Comparison of ENCODE assay signal across 24 cellular contexts in genomic region chr11:35349897-35350296, GRCh38.
DNase-seq lines count a peak whose midpoint lies in the region; ATAC-seq and TF ChIP-seq lines count a peak whose summit lies in the region.
"Had no signal": no experiment of that assay in that cellular context is flagged by ENCODE, and none has a peak within 500 bp of the region (broad histone marks: within the 10 kb centered on the region; RNA-seq: fewer than 3 reads in every experiment).

No MANE protein-coding gene starts in this region.

- CTCF ChIA-PET in CD4-positive, alpha-beta T cell (lab: Charles Lee), result interaction anchor here (1.8 kb wide), 1 partner anchor 14 kb away, joined by 9 read pairs; no protein-coding TSS in a partner anchor
- CTCF ChIA-PET in activated CD8-positive, alpha-beta memory T cell treated with anti-CD3 and anti-CD28 coated beads, Interleukin-2, amount 10 ng/mL, durations not matched to agents 7 days and 5 days (lab: Charles Lee), result no interaction called here

- H3K9me3 Mint-ChIP-seq in activated T-cell treated with anti-CD3 and anti-CD28 coated beads, Interleukin-2, amount 50 U/mL, for 72 hours, result peaks cover 0 to 2% of the 10 kb centered on the region in 2 donors
- H3K9me3 Mint-ChIP-seq in CD4-positive, alpha-beta T cell, result no peaks in the 10 kb centered on the region
- H3K9me3 Mint-ChIP-seq in naive thymus-derived CD8-positive, alpha-beta T cell, result no peaks in the 10 kb centered on the region
- no peaks in the 10 kb centered on the region for H3K9me3 Mint-ChIP-seq in activated CD8-positive, alpha-beta memory T cell treated with anti-CD3 and anti-CD28 coated beads, Interleukin-2, amount 10 ng/mL, durations not matched to agents 7 days and 5 days (ENCODE audit: low read depth)
- H3K9me3 Mint-ChIP-seq: CD8-positive, alpha-beta memory T cell had no signal

- TF ChIP-seq CTCF in CD4-positive, alpha-beta T cell (IDR thresholded peaks at IDR 0.05), result no peak

- H3K27ac ChIP-seq in CD4-positive, alpha-beta T cell (ENCODE audit: low read depth, low read length), result peak overlapping the region; percentile 44
- H3K27ac ChIP-seq: HL-60, PC-9 had no signal

- H3K27me3 Mint-ChIP-seq in activated T-cell treated with anti-CD3 and anti-CD28 coated beads, Interleukin-2, amount 50 U/mL, for 72 hours (ENCODE audit: low read depth), result peaks cover 6% of the 10 kb centered on the region
- H3K27me3 Mint-ChIP-seq in CD4-positive, alpha-beta T cell, result no peaks in the 10 kb centered on the region
- no peaks in the 10 kb centered on the region for H3K27me3 Mint-ChIP-seq in naive thymus-derived CD8-positive, alpha-beta T cell
- H3K27me3 Mint-ChIP-seq in activated CD8-positive, alpha-beta memory T cell treated with anti-CD3 and anti-CD28 coated beads, Interleukin-2, amount 10 ng/mL, durations not matched to agents 7 days and 5 days, result no peaks in the 10 kb centered on the region

- no peak overlapping the region for H3K27ac Mint-ChIP-seq in activated T-cell treated with anti-CD3 and anti-CD28 coated beads, Interleukin-2, amount 50 U/mL, for 72 hours
- peak overlapping the region; percentile 75 for H3K27ac Mint-ChIP-seq in CD4-positive, alpha-beta T cell
- peak overlapping the region in 9 of 10 donors; percentile 37 to 97 (median 90) for H3K27ac Mint-ChIP-seq in naive thymus-derived CD8-positive, alpha-beta T cell
- no peak overlapping the region for H3K27ac Mint-ChIP-seq in activated CD8-positive, alpha-beta memory T cell treated with anti-CD3 and anti-CD28 coated beads, Interleukin-2, amount 10 ng/mL, durations not matched to agents 7 days and 5 days

- no peaks in the 10 kb centered on the region for H3K36me3 Mint-ChIP-seq in activated T-cell treated with anti-CD3 and anti-CD28 coated beads, Interleukin-2, amount 50 U/mL, for 72 hours (ENCODE audit: insufficient read depth in 2 of 2)
- H3K36me3 Mint-ChIP-seq in CD4-positive, alpha-beta T cell (ENCODE audit: low read depth), result no peaks in the 10 kb centered on the region
- H3K36me3 Mint-ChIP-seq in naive thymus-derived CD8-positive, alpha-beta T cell, result no peaks in the 10 kb centered on the region
- no peaks in the 10 kb centered on the region for H3K36me3 Mint-ChIP-seq in activated CD8-positive, alpha-beta memory T cell treated with anti-CD3 and anti-CD28 coated beads, Interleukin-2, amount 10 ng/mL, durations not matched to agents 7 days and 5 days

- intact Hi-C loops in CD4-positive, alpha-beta T cell (cut with DNase I, micrococcal nuclease), result no loop called here

- ATAC-seq in activated T-cell treated with anti-CD3 and anti-CD28 coated beads, Interleukin-2, amount 50 U/mL, for 72 hours (replicated peaks in 1 of 2), result peak; percentile 76 to 79
- no peak for ATAC-seq in CD4-positive, alpha-beta T cell (ENCODE audit: poor library complexity)
- ATAC-seq in naive thymus-derived CD8-positive, alpha-beta T cell, result peak in 1 of 2 donors; percentile 33
- ATAC-seq in activated CD8-positive, alpha-beta memory T cell treated with anti-CD3 and anti-CD28 coated beads, Interleukin-2, amount 10 ng/mL, durations not matched to agents 7 days and 5 days, result no peak
- ATAC-seq: HepG2 had no signal

- H3K4me3 ChIP-seq in Jurkat, Clone E6-1 (ENCODE audit: low read length), result no peak overlapping the region
- H3K4me3 ChIP-seq: PC-9 had no signal

- POLR2A ChIA-PET in CD4-positive, alpha-beta T cell (lab: Charles Lee), result interaction anchor here (0.8 to 1.3 kb wide), 2 partner anchors 31 to 44 kb away, joined by 3 to 5 read pairs; no protein-coding TSS in a partner anchor
- POLR2A ChIA-PET in naive thymus-derived CD8-positive, alpha-beta T cell (lab: Charles Lee), result interaction anchor here (1.0 to 2.9 kb wide), 2 partner anchors 10 to 12 kb away, joined by 3 to 10 read pairs; no protein-coding TSS in a partner anchor

- no peak for DNase-seq in activated T-cell treated with anti-CD3 and anti-CD28 coated beads, Interleukin-2, amount 50 U/mL, for 72 hours
- no peak for DNase-seq in activated T-cell treated with anti-CD3 and anti-CD28 coated beads for 4 hours
- DNase-seq in CD4-positive, alpha-beta T cell, result no peak
- peak; percentile 20 for DNase-seq in Jurkat, Clone E6-1 (ENCODE audit: low read depth, low spot score)
- DNase-seq in naive thymus-derived CD8-positive, alpha-beta T cell, result no peak
- no peak for DNase-seq in NCI-H510A treated with DMSO at 0.1 percent for 48 hours (lab: John Stamatoyannopoulos, UW)
- DNase-seq in activated CD8-positive, alpha-beta memory T cell treated with anti-CD3 and anti-CD28 coated beads, Interleukin-2, amount 10 ng/mL, durations not matched to agents 7 days and 5 days, result no peak
- DNase-seq: BE2C; Calu3; CD8-positive, alpha-beta memory T cell; GF-D8; GOT3; HCEC 1CT; KBM-7; MM.1S; NCI-H1048; NCI-H1417 treated with DMSO at 0.1 percent for 48 hours; NCI-H1930; NCI-H748 treated with DMSO at 0.1 percent for 48 hours; PC-9; RPMI8226; SHP77 had no signal

- no peaks in the 10 kb centered on the region for H3K27me3 ChIP-seq in CD4-positive, alpha-beta T cell (ENCODE audit: control insufficient read depth, insufficient read depth, low read length)
- H3K27me3 ChIP-seq: BE2C had no signal

- peak overlapping the region; percentile 46 to 50 for H3K4me3 Mint-ChIP-seq in activated T-cell treated with anti-CD3 and anti-CD28 coated beads, Interleukin-2, amount 50 U/mL, for 72 hours
- H3K4me3 Mint-ChIP-seq in CD4-positive, alpha-beta T cell, result peak overlapping the region; percentile 67
- H3K4me3 Mint-ChIP-seq in naive thymus-derived CD8-positive, alpha-beta T cell, result peak overlapping the region in 8 of 10 donors; percentile 26 to 88 (median 76)
- no peak overlapping the region for H3K4me3 Mint-ChIP-seq in activated CD8-positive, alpha-beta memory T cell treated with anti-CD3 and anti-CD28 coated beads, Interleukin-2, amount 10 ng/mL, durations not matched to agents 7 days and 5 days

- no peaks in the 10 kb centered on the region for H3K9me3 ChIP-seq in CD4-positive, alpha-beta T cell (ENCODE audit: control insufficient read depth, low read length)
- H3K9me3 ChIP-seq: BE2C had no signal

- peaks cover 55% of the 10 kb centered on the region for H3K4me1 Mint-ChIP-seq in activated T-cell treated with anti-CD3 and anti-CD28 coated beads, Interleukin-2, amount 50 U/mL, for 72 hours (ENCODE audit: low read depth)
- peaks cover 55% of the 10 kb centered on the region for H3K4me1 Mint-ChIP-seq in CD4-positive, alpha-beta T cell (ENCODE audit: low read depth)
- H3K4me1 Mint-ChIP-seq in naive thymus-derived CD8-positive, alpha-beta T cell, result peaks cover 24 to 43% (median 38%) of the 10 kb centered on the region in 4 donors
- peaks cover 12% of the 10 kb centered on the region for H3K4me1 Mint-ChIP-seq in activated CD8-positive, alpha-beta memory T cell treated with anti-CD3 and anti-CD28 coated beads, Interleukin-2, amount 10 ng/mL, durations not matched to agents 7 days and 5 days

Comparison
In these comparisons a context has a peak if more than half of its experiments do, and no peak if none do; other contexts are left out.
1. ATAC-seq: peak in activated T-cell treated with anti-CD3 and anti-CD28 coated beads, Interleukin-2, amount 50 U/mL, for 72 hours (2 of 2); none in CD4-positive, alpha-beta T cell (single experiment) and activated CD8-positive, alpha-beta memory T cell treated with anti-CD3 and anti-CD28 coated beads, Interleukin-2, amount 10 ng/mL, durations not matched to agents 7 days and 5 days (single experiment).
2. H3K27ac Mint-ChIP-seq: peak in CD4-positive, alpha-beta T cell (single experiment) and naive thymus-derived CD8-positive, alpha-beta T cell (9 of 10); none in activated T-cell treated with anti-CD3 and anti-CD28 coated beads, Interleukin-2, amount 50 U/mL, for 72 hours (single experiment) and activated CD8-positive, alpha-beta memory T cell treated with anti-CD3 and anti-CD28 coated beads, Interleukin-2, amount 10 ng/mL, durations not matched to agents 7 days and 5 days (single experiment).